30 cellular contexts compared by ENCODE assay signal in the genomic region with DNA sequence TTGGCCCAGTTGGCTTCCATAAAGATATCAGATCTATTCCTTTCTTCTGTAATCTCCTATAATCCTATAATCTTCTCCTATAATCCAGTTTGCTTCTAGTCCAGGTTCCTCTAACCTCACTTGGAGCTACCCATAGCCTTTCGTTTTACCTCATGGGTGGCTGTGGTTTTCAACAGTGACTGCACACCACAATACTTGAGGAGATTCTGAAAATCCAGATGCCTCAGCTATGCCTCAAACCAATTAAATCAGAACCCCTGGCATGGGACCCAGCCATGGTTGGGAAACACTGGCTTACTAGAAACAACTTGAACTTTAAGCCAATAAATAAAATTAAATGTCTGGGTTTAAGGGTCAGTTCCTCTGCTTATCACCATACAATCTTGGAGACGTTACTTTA.
"Had no signal": no experiment of that assay in that cellular context is flagged by ENCODE, and none has a peak within 500 bp of the region (broad histone marks: within the 10 kb centered on the region; RNA-seq: fewer than 3 reads in every experiment).

No MANE protein-coding gene starts in this region.

- H3K27ac Mint-ChIP-seq: activated naive CD4-positive, alpha-beta T cell treated with anti-CD3 and anti-CD28 coated beads, Interleukin-2, amount 50 U/mL, for 72 hours; activated T-helper 17 cell treated with anti-CD3 and anti-CD28 coated beads, Interleukin-2, amount 50 U/mL, for 72 hours; effector memory CD8-positive, alpha-beta T cell; naive thymus-derived CD4-positive, alpha-beta T cell; neural progenitor cell; T-cell; T-helper 2 cell treated with Interferon-gamma antibody and Interleukin-4, amounts not matched to agents 5 μg/mL and 100 μg/mL, for 36 hours had no signal

- H3K27ac ChIP-seq: adrenal gland, ascending aorta, breast epithelium, colonic mucosa, dorsolateral prefrontal cortex, gastroesophageal sphincter, heart left ventricle, neural progenitor cell, sigmoid colon, thyroid gland, upper lobe of right lung, WERI-Rb-1 had no signal

- H3K9me3 ChIP-seq: adrenal gland, ascending aorta, breast epithelium, colonic mucosa, sigmoid colon, thyroid gland, upper lobe of right lung had no signal

- DNase-seq: activated CD4-positive, alpha-beta T cell treated with anti-CD3 and anti-CD28 coated beads for 1 hour; activated CD4-positive, alpha-beta T cell treated with anti-CD3 and anti-CD28 coated beads, Interleukin-2, amount 50 U/mL, for 1 hour; activated T-cell treated with anti-CD3 and anti-CD28 coated beads, Interleukin-2, amount 50 U/mL, for 1 hour; adrenal gland; colonic mucosa; dorsolateral prefrontal cortex; effector memory CD8-positive, alpha-beta T cell; heart left ventricle; naive thymus-derived CD4-positive, alpha-beta T cell; retina; sigmoid colon; stimulated activated CD4-positive, alpha-beta T cell treated with anti-CD3 and anti-CD28 coated beads, Interleukin-4, amount 100 ng/mL, for 24 hours; stimulated activated naive CD4-positive, alpha-beta T cell treated with Interleukin-2 at 50 U/mL for 16 hours; substantia nigra; T-cell; thyroid gland; upper lobe of right lung; WERI-Rb-1 had no signal

- H3K4me3 Mint-ChIP-seq: activated T-helper 17 cell treated with anti-CD3 and anti-CD28 coated beads, Interleukin-2, amount 50 U/mL, for 72 hours; central memory CD8-positive, alpha-beta T cell; effector memory CD8-positive, alpha-beta T cell; naive thymus-derived CD4-positive, alpha-beta T cell; neural progenitor cell; T-cell; T-helper 2 cell treated with Interferon-gamma antibody and Interleukin-4, amounts not matched to agents 5 μg/mL and 100 μg/mL, for 36 hours had no signal

- H3K9ac ChIP-seq: neural progenitor cell had no signal

- H3K4me1 ChIP-seq: adrenal gland, ascending aorta, breast epithelium, colonic mucosa, gastroesophageal sphincter, heart left ventricle, neural progenitor cell, sigmoid colon, thyroid gland, upper lobe of right lung had no signal

- H3K36me3 ChIP-seq: adrenal gland, ascending aorta, breast epithelium, colonic mucosa, gastroesophageal sphincter, heart left ventricle, neural progenitor cell, sigmoid colon, thyroid gland, upper lobe of right lung, WERI-Rb-1 had no signal

- H3K36me3 Mint-ChIP-seq: activated naive CD4-positive, alpha-beta T cell treated with anti-CD3 and anti-CD28 coated beads, Interleukin-2, amount 50 U/mL, for 72 hours; neural progenitor cell; T-cell had no signal

- H3K4me1 Mint-ChIP-seq: activated T-helper 17 cell treated with anti-CD3 and anti-CD28 coated beads, Interleukin-2, amount 50 U/mL, for 72 hours; central memory CD8-positive, alpha-beta T cell; naive thymus-derived CD4-positive, alpha-beta T cell; neural progenitor cell; T-cell had no signal

- H3K4me3 ChIP-seq: adrenal gland, ascending aorta, breast epithelium, colonic mucosa, dorsolateral prefrontal cortex, gastroesophageal sphincter, heart left ventricle, lung, neural progenitor cell, sigmoid colon, thyroid gland, upper lobe of right lung had no signal

- H3K9me3 Mint-ChIP-seq: activated naive CD4-positive, alpha-beta T cell treated with anti-CD3 and anti-CD28 coated beads, Interleukin-2, amount 50 U/mL, for 72 hours; activated T-helper 17 cell treated with anti-CD3 and anti-CD28 coated beads, Interleukin-2, amount 50 U/mL, for 72 hours; central memory CD8-positive, alpha-beta T cell; effector memory CD8-positive, alpha-beta T cell; neural progenitor cell; T-cell; T-helper 2 cell treated with Interferon-gamma antibody and Interleukin-4, amounts not matched to agents 5 μg/mL and 100 μg/mL, for 36 hours had no signal

- FAIRE-seq: endothelial cell of umbilical vein had no signal

- ATAC-seq: activated naive CD4-positive, alpha-beta T cell treated with anti-CD3 and anti-CD28 coated beads, Interleukin-2, amount 50 U/mL, for 72 hours; activated T-helper 17 cell treated with anti-CD3 and anti-CD28 coated beads, Interleukin-2, amount 50 U/mL, for 72 hours; effector memory CD8-positive, alpha-beta T cell; esophagus mucosa; gastroesophageal sphincter; heart left ventricle; left lobe of liver; naive thymus-derived CD4-positive, alpha-beta T cell; T-cell; upper lobe of right lung had no signal
